Comparison of ENCODE assay signal across 10 cellular contexts in the genomic region with DNA sequence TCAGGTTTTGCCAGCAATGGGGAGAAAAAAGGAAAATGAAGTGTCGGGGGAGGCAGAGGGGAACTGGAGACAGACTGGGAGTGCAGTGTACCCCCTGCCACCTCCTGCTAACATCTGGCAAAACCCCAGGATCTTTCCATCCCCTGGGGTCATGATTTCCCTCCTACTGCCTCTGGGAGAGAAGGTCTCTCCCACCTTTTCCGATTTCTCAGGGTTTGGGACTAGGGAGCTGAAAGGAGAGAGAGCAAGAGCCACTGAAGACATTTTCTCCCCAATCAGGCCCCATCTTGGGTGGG. TPM values are rescaled to one million over a fixed set of nuclear protein-coding genes. Genes with fewer than 3 reads are reported as not detected.
DNase-seq lines count a peak whose midpoint lies in the region; ATAC-seq and TF ChIP-seq lines count a peak whose summit lies in the region.
"Had no signal": no experiment of that assay in that cellular context is flagged by ENCODE, and none has a peak within 500 bp of the region (broad histone marks: within the 10 kb centered on the region; RNA-seq: fewer than 3 reads in every experiment).

No MANE protein-coding gene starts in this region.

- H3K4me1 ChIP-seq in Caco-2: peaks cover 25% of the 10 kb centered on the region
- H3K4me1 ChIP-seq in psoas muscle: peaks cover 57% of the 10 kb centered on the region

- no peak for ATAC-seq in WTC11
- ATAC-seq in psoas muscle: no peak
- ATAC-seq in HG03432 (IDR thresholded peaks at IDR 0.05; ENCODE audit: unreplicated experiment): no peak

- CTCF ChIA-PET in Caco-2 (lab: Charles Lee): interaction anchor here (0.8 to 1.3 kb wide), 2 partner anchors 19 to 47 kb away, joined by 3 read pairs; a partner anchor contains a TSS
- CTCF ChIA-PET in WTC11 (lab: Charles Lee): interaction anchor here (1.1 to 1.5 kb wide), 3 partner anchors 10 to 29 kb away, joined by 4 to 5 read pairs (median 5); a partner anchor contains a TSS

- H3K27me3 Mint-ChIP-seq in Caco-2 (ENCODE audit: insufficient read depth, unreplicated experiment) (no peaks in the 10 kb centered on the region), WTC11 (ENCODE audit: low read depth) (peaks cover 4% of the 10 kb centered on the region; the same call in 1 of the 2 replicates)

- WGBS in psoas muscle, 3 donors: 11 to 28% (median 14%) methylated on average over 2 of the region's 2 CpGs

- H3K4me3 ChIP-seq in Caco-2 (ENCODE audit: low read depth, low read length) (no peak overlapping the region), foreskin fibroblast (ENCODE audit: low read depth in 1 of 2, low read length in 2 of 2) (peak overlapping the region; percentile 5 to 27), psoas muscle (peak overlapping the region; percentile 84), WERI-Rb-1 (ENCODE audit: low read depth, low read length) (no peak overlapping the region)

- BruUV-seq in Caco-2 (replicated peaks; lab: Mats Ljungman, UMichigan): no TSS peak

- DNase-seq in Caco-2 (no peak), WTC11 (ENCODE audit: low spot score) (no peak), foreskin fibroblast (no peak), psoas muscle (no peak), midbrain (lab: John Stamatoyannopoulos, UW) (no peak), NCI-H1930 (lab: John Stamatoyannopoulos, UW) (no peak), WERI-Rb-1 (no peak)
- DNase-seq: activated CD4-positive, CD25-positive, alpha-beta regulatory T cell treated with anti-CD3 and anti-CD28 coated beads, Interleukin-2, amount 50 U/mL, for 72 hours; NCI-H2081 treated with DMSO at 0.1 percent for 48 hours had no signal

- H3K4me3 Mint-ChIP-seq in Caco-2 (ENCODE audit: unreplicated experiment) (no peak overlapping the region), WTC11 (peak overlapping the region; percentile 41)

- no peaks in the 10 kb centered on the region for H3K36me3 ChIP-seq in Caco-2 (ENCODE audit: control insufficient read depth, insufficient read depth, low read length)
- H3K36me3 ChIP-seq in psoas muscle (ENCODE audit: insufficient read depth in 1 of 2, low read depth in 1 of 2): peaks cover 0 to 42% of the 10 kb centered on the region in 2 donors
- no peaks in the 10 kb centered on the region; the same call in none of the 2 replicates for H3K36me3 ChIP-seq in WERI-Rb-1

- H3K9me3 Mint-ChIP-seq in Caco-2 (ENCODE audit: unreplicated experiment) (no peaks in the 10 kb centered on the region), WTC11 (no peaks in the 10 kb centered on the region)

- H3K4me1 Mint-ChIP-seq in Caco-2 (ENCODE audit: low read depth, unreplicated experiment) (peaks cover 17% of the 10 kb centered on the region), WTC11 (peaks cover 57% of the 10 kb centered on the region)

- H3K27ac Mint-ChIP-seq in Caco-2 (ENCODE audit: unreplicated experiment) (peak overlapping the region; percentile 84), WTC11 (peak overlapping the region; percentile 98)

- H3K36me3 Mint-ChIP-seq in Caco-2 (ENCODE audit: insufficient read depth, unreplicated experiment) (peaks cover 6% of the 10 kb centered on the region), WTC11 (peaks cover 10% of the 10 kb centered on the region)

- intact Hi-C loops in Caco-2 (cut with micrococcal nuclease; ENCODE audit: unreplicated experiment) (no loop called here), psoas muscle (cut with DNase I) (no loop called here)

- H3K9me3 ChIP-seq in Caco-2: no peaks in the 10 kb centered on the region
- no peaks in the 10 kb centered on the region for H3K9me3 ChIP-seq in psoas muscle
- no peaks in the 10 kb centered on the region for H3K9me3 ChIP-seq in WERI-Rb-1 (ENCODE audit: severe bottlenecking)

- POLR2A ChIA-PET in Caco-2 (lab: Charles Lee) (interaction anchor here (0.8 kb wide), 1 partner anchor 12 kb away, joined by 3 read pairs; a partner anchor contains a TSS), WTC11 (lab: Charles Lee) (interaction anchor here (1.2 kb wide), 1 partner anchor 12 kb away, joined by 4 read pairs; no protein-coding TSS in a partner anchor)

- H3K27ac ChIP-seq in psoas muscle: peak overlapping the region; percentile 98
- H3K27ac ChIP-seq in WERI-Rb-1: no peak overlapping the region

- H3K27me3 ChIP-seq in Caco-2 (replicated peaks; ENCODE audit: control insufficient read depth, insufficient read depth, low read length): no peaks in the 10 kb centered on the region
- no peaks in the 10 kb centered on the region for H3K27me3 ChIP-seq in psoas muscle (ENCODE audit: insufficient read depth in 3 of 3, low read length in 2 of 3)
- H3K27me3 ChIP-seq in WERI-Rb-1 (ENCODE audit: insufficient read depth, low read depth, severe bottlenecking): no peaks in the 10 kb centered on the region

- TF ChIP-seq CTCF in Caco-2 (IDR thresholded peaks at IDR 0.05; ENCODE audit: insufficient read depth in 1 of 2, low read depth in 1 of 2, low read length in 1 of 2, severe bottlenecking in 1 of 2, unreplicated experiment in 1 of 2) (no peak), WTC11 (IDR thresholded peaks at IDR 0.05) (no peak), foreskin fibroblast (IDR thresholded peaks at IDR 0.05; ENCODE audit: low read depth, low read length) (no peak), psoas muscle (IDR thresholded peaks at IDR 0.05) (no peak), WERI-Rb-1 (IDR thresholded peaks at IDR 0.05; ENCODE audit: low read depth, low read length) (no peak)

TF ChIP-seq in WTC11, 78 proteins besides CTCF, POLR2A, EP300 and RAD21:
- TF ChIP-seq, protein P1, sequence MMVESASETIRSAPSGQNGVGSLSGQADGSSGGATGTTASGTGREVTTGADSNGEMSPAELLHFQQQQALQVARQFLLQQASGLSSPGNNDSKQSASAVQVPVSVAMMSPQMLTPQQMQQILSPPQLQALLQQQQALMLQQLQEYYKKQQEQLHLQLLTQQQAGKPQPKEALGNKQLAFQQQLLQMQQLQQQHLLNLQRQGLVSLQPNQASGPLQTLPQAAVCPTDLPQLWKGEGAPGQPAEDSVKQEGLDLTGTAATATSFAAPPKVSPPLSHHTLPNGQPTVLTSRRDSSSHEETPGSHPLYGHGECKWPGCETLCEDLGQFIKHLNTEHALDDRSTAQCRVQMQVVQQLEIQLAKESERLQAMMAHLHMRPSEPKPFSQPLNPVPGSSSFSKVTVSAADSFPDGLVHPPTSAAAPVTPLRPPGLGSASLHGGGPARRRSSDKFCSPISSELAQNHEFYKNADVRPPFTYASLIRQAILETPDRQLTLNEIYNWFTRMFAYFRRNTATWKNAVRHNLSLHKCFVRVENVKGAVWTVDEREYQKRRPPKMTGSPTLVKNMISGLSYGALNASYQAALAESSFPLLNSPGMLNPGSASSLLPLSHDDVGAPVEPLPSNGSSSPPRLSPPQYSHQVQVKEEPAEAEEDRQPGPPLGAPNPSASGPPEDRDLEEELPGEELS (CRISPR knock-in tag; IDR thresholded peaks at IDR 0.05): no peak
- TF ChIP-seq ZNF423 (CRISPR knock-in tag; IDR thresholded peaks at IDR 0.05): peak; percentile 51; the same call in 1 of the 2 replicates

RNA-seq across cellular contexts. Expression of a gene that starts 5.1 kb away (rescaled TPM):
- 11.8 and 11.9 TPM in 2 replicates for total RNA-seq in Caco-2 (2022)
- 28.1 to 34.4 TPM (median 28.1 TPM) in 3 replicates for total RNA-seq in WTC11 (2021)
- total RNA-seq in psoas muscle: 1,000 to 10,000 TPM in 1 of 4 donors, 100 to 1,000 TPM in 3; 236 to 1,187 (median 448) TPM
- polyA plus RNA-seq in psoas muscle: 100 to 1,000 TPM in 2 of 3 donors, 10 to 100 TPM in 1; 41.6 to 905 (median 582) TPM

RNA-seq across cellular contexts. Expression of a gene that starts 10.4 kb away (rescaled TPM):
- total RNA-seq in Caco-2 (2022): 72.6 and 79.3 TPM in 2 replicates
- total RNA-seq in WTC11 (2021): 96.5 to 126 TPM (median 96.5 TPM) in 3 replicates
- 10 to 100 TPM; 20.0 to 45.4 (median 35.0) TPM for total RNA-seq in psoas muscle
- 10 to 100 TPM; 13.0 to 35.0 (median 30.0) TPM for polyA plus RNA-seq in psoas muscle

RNA-seq across cellular contexts. Expression of a gene that starts 12.4 kb away (rescaled TPM):
- total RNA-seq in Caco-2 (2022) (29.1 and 33.2 TPM in 2 replicates), WTC11 (2021) (41.3 to 42.6 TPM (median 42.2 TPM) in 3 replicates), psoas muscle (100 to 1,000 TPM in 3 of 4 donors, 10 to 100 TPM in 1; 65.2 to 210 (median 131) TPM)
- polyA plus RNA-seq in psoas muscle: 100 to 1,000 TPM in 2 of 3 donors, 10 to 100 TPM in 1; 91.7 to 253 (median 163) TPM

RNA-seq across cellular contexts. Expression of a gene that starts 46.4 kb away (rescaled TPM):
- not detected in 2 replicates for total RNA-seq in Caco-2 (2022)
- 18.9 to 22.4 TPM (median 20.9 TPM) in 3 replicates for total RNA-seq in WTC11 (2021)
- under 1 TPM in 3 of 4 donors, not detected in 1; 0.12 to 0.38 (median 0.14) TPM for total RNA-seq in psoas muscle
- polyA plus RNA-seq in psoas muscle: under 1 TPM; 0.04 to 0.21 (median 0.07) TPM

RNA-seq across cellular contexts. Expression of a gene that starts 53.3 kb away (rescaled TPM):
- 15.8 and 18.8 TPM in 2 replicates for total RNA-seq in Caco-2 (2022)
- total RNA-seq in WTC11 (2021): 26.8 to 29.4 TPM (median 27.3 TPM) in 3 replicates
- 10 to 100 TPM in 2 of 4 donors, 1 to 10 TPM in 2; 6.7 to 12.8 (median 9.3) TPM for total RNA-seq in psoas muscle
- 1 to 10 TPM; 3.8 to 6.6 (median 4.5) TPM for polyA plus RNA-seq in psoas muscle

Comparison
In these comparisons a context has a peak if more than half of its experiments do, and no peak if none do; other contexts are left out.
1. H3K4me3 ChIP-seq: peak in foreskin fibroblast (2 of 2) and psoas muscle (single experiment); none in Caco-2 (single experiment) and WERI-Rb-1 (single experiment).